8 cellular contexts compared by ENCODE assay signal in the genomic region with DNA sequence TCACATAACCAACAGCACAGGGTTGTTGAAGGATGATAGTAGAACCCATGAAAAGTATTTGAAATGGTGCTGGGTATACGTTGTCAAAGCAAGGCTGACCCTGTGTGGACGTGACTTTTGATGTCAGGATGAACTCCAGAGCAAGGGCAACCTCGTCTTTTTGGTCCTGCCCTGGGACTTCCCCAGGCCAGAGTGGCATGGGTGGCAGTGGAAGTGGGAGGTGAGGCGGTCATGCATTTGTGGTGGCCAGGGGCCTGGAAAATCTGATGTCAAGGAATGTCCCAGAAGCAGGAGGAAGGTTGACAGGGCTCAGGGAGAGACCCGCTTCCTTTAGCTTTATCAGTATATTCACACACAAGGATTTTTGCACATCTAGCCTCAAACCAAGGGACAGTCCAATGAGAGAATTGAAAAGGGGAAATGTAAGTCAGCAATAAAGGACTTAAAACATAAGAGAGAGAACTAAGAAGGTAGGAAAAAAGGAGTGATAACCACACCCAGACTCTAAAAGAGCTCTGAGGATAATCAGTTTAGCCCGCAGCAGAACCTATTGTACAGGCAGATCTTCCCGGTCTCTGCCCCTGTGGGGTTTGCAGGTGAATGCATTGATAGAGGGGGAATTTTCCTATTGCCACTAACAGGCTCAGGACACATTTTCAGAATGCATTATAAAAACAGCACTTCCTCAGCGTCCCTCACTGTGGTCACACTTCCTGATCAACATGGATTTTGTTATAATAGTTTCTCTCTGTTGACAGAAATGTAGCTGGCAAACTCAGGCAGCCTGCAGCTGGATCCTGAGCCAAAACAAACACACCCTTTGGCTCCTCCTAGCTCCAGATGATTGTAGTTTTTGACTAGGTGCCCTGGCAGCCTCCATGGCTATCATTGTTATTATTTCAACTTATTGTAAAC.
DNase-seq lines count a peak whose midpoint lies in the region; ATAC-seq and TF ChIP-seq lines count a peak whose summit lies in the region.

No MANE protein-coding gene starts in this region.

- intact Hi-C loops in right lobe of liver (cut with DNase I), result no loop called here

- no peaks in the 10 kb centered on the region for H3K27me3 Mint-ChIP-seq in natural killer cell treated with Interleukin-12 subunit alpha and Interleukin-12 subunit beta and Interleukin-15 and Interleukin-18, amount 100 ng/mL, for 72 hours

- ATAC-seq in right lobe of liver, result peak; percentile 86 to 93 (median 92)
- no peak for ATAC-seq in natural killer cell treated with Interleukin-12 subunit alpha and Interleukin-12 subunit beta and Interleukin-15 and Interleukin-18, amount 100 ng/mL, for 72 hours
- ATAC-seq in stimulated activated effector memory CD8-positive, alpha-beta T cell treated with anti-CD3 and anti-CD28 coated beads, Interleukin-12 subunit alpha, Interleukin-12 subunit beta, amount 100 ng/mL, for 72 hours, result no peak

- H3K9me3 Mint-ChIP-seq in natural killer cell treated with Interleukin-12 subunit alpha and Interleukin-12 subunit beta and Interleukin-15 and Interleukin-18, amount 100 ng/mL, for 72 hours, result peaks cover 9% of the 10 kb centered on the region
- peaks cover 11% of the 10 kb centered on the region for H3K9me3 Mint-ChIP-seq in stimulated activated effector memory CD8-positive, alpha-beta T cell treated with anti-CD3 and anti-CD28 coated beads, Interleukin-12 subunit alpha, Interleukin-12 subunit beta, amount 100 ng/mL, for 72 hours

- no peak overlapping the region for H3K27ac Mint-ChIP-seq in natural killer cell treated with Interleukin-12 subunit alpha and Interleukin-12 subunit beta and Interleukin-15 and Interleukin-18, amount 100 ng/mL, for 72 hours
- H3K27ac Mint-ChIP-seq in stimulated activated effector memory CD8-positive, alpha-beta T cell treated with anti-CD3 and anti-CD28 coated beads, Interleukin-12 subunit alpha, Interleukin-12 subunit beta, amount 100 ng/mL, for 72 hours, result no peak overlapping the region

- H3K27ac ChIP-seq in brain microvascular endothelial cell (no peak overlapping the region), right lobe of liver (peak overlapping the region in 2 of 3 donors; percentile 23 to 65)

- H3K4me1 ChIP-seq in right lobe of liver, result peaks cover 0 to 21% (median 9%) of the 10 kb centered on the region in 4 donors

- H3K27me3 ChIP-seq in brain microvascular endothelial cell (replicated peaks), result no peaks in the 10 kb centered on the region
- H3K27me3 ChIP-seq in right lobe of liver, result no peaks in the 10 kb centered on the region

- H3K4me3 ChIP-seq in brain microvascular endothelial cell (ENCODE audit: low read depth, low read length) (no peak overlapping the region), right lobe of liver (no peak overlapping the region)

- H3K4me1 Mint-ChIP-seq in natural killer cell treated with Interleukin-12 subunit alpha and Interleukin-12 subunit beta and Interleukin-15 and Interleukin-18, amount 100 ng/mL, for 72 hours (ENCODE audit: low read depth in 2 of 2), result peaks cover 0 to 5% of the 10 kb centered on the region in 2 donors
- no peaks in the 10 kb centered on the region for H3K4me1 Mint-ChIP-seq in stimulated activated effector memory CD8-positive, alpha-beta T cell treated with anti-CD3 and anti-CD28 coated beads, Interleukin-12 subunit alpha, Interleukin-12 subunit beta, amount 100 ng/mL, for 72 hours

- H3K4me3 Mint-ChIP-seq in natural killer cell treated with Interleukin-12 subunit alpha and Interleukin-12 subunit beta and Interleukin-15 and Interleukin-18, amount 100 ng/mL, for 72 hours, result no peak overlapping the region
- no peak overlapping the region for H3K4me3 Mint-ChIP-seq in stimulated activated effector memory CD8-positive, alpha-beta T cell treated with anti-CD3 and anti-CD28 coated beads, Interleukin-12 subunit alpha, Interleukin-12 subunit beta, amount 100 ng/mL, for 72 hours

- peak; percentile 38 for TF ChIP-seq CTCF in brain microvascular endothelial cell (IDR thresholded peaks at IDR 0.05; ENCODE audit: low read depth, low read length, missing control alignments)
- peak; percentile 18 to 37 (median 28) for TF ChIP-seq CTCF in right lobe of liver (IDR thresholded peaks at IDR 0.05)

- H3K9me3 ChIP-seq in right lobe of liver, result no peaks in the 10 kb centered on the region

- H3K36me3 ChIP-seq in brain microvascular endothelial cell (replicated peaks) (no peaks in the 10 kb centered on the region), right lobe of liver (no peaks in the 10 kb centered on the region)

- TF ChIP-seq POLR2A in right lobe of liver (IDR thresholded peaks at IDR 0.05) (no peak), erythroblast (IDR thresholded peaks at IDR 0.05; ENCODE audit: low read length) (no peak)

- 35% methylated on average over 8 of the region's 8 CpGs for WGBS in right lobe of liver (ENCODE audit: insufficient coverage, low coverage, low lambda C conversion rate, missing lambda C conversion rate)

- in situ Hi-C loops in brain microvascular endothelial cell (cut with HindIII; ENCODE audit: low pct_ligation_motif_present, low sequenced_read_pairs), result no loop called here

- peaks cover 5% of the 10 kb centered on the region for H3K36me3 Mint-ChIP-seq in natural killer cell treated with Interleukin-12 subunit alpha and Interleukin-12 subunit beta and Interleukin-15 and Interleukin-18, amount 100 ng/mL, for 72 hours
- no peaks in the 10 kb centered on the region for H3K36me3 Mint-ChIP-seq in stimulated activated effector memory CD8-positive, alpha-beta T cell treated with anti-CD3 and anti-CD28 coated beads, Interleukin-12 subunit alpha, Interleukin-12 subunit beta, amount 100 ng/mL, for 72 hours

- peak; percentile 62 for DNase-seq in AG20443 (ENCODE audit: low spot score)
- DNase-seq in NCI-H1105 (lab: John Stamatoyannopoulos, UW), result peak; percentile 73
- peak; percentile 60 for DNase-seq in brain microvascular endothelial cell
- peak; percentile 53 to 85 (median 69) for DNase-seq in right lobe of liver
- DNase-seq in activated CD4-positive, CD25-positive, alpha-beta regulatory T cell treated with anti-CD3 and anti-CD28 coated beads, Interleukin-2, amount 50 U/mL, for 72 hours, result no peak
- DNase-seq in natural killer cell treated with Interleukin-12 subunit alpha and Interleukin-12 subunit beta and Interleukin-15 and Interleukin-18, amount 100 ng/mL, for 72 hours (ENCODE audit: low spot score), result no peak
- no peak for DNase-seq in stimulated activated effector memory CD8-positive, alpha-beta T cell treated with anti-CD3 and anti-CD28 coated beads, Interleukin-12 subunit alpha, Interleukin-12 subunit beta, amount 100 ng/mL, for 72 hours (ENCODE audit: low spot score in 2 of 2)
- no peak for DNase-seq in erythroblast (lab: John Stamatoyannopoulos, UW)

Comparison
In these comparisons a context has a peak if more than half of its experiments do, and no peak if none do; other contexts are left out.
1. DNase-seq: peak in AG20443 (single experiment), NCI-H1105 (single experiment), brain microvascular endothelial cell (single experiment) and right lobe of liver (3 of 3); none in activated CD4-positive, CD25-positive, alpha-beta regulatory T cell treated with anti-CD3 and anti-CD28 coated beads, Interleukin-2, amount 50 U/mL, for 72 hours (single experiment), natural killer cell treated with Interleukin-12 subunit alpha and Interleukin-12 subunit beta and Interleukin-15 and Interleukin-18, amount 100 ng/mL, for 72 hours (single experiment), stimulated activated effector memory CD8-positive, alpha-beta T cell treated with anti-CD3 and anti-CD28 coated beads, Interleukin-12 subunit alpha, Interleukin-12 subunit beta, amount 100 ng/mL, for 72 hours (0 of 2) and erythroblast (0 of 2).
2. ATAC-seq: peak in right lobe of liver (4 of 4); none in natural killer cell treated with Interleukin-12 subunit alpha and Interleukin-12 subunit beta and Interleukin-15 and Interleukin-18, amount 100 ng/mL, for 72 hours (0 of 2) and stimulated activated effector memory CD8-positive, alpha-beta T cell treated with anti-CD3 and anti-CD28 coated beads, Interleukin-12 subunit alpha, Interleukin-12 subunit beta, amount 100 ng/mL, for 72 hours (single experiment).